11 cellular contexts compared by ENCODE assay signal in genomic region chr5:81788271-81788670, GRCh38. TPM values are rescaled to one million over a fixed set of nuclear protein-coding genes. Genes with fewer than 3 reads are reported as not detected.
DNase-seq lines count a peak whose midpoint lies in the region; ATAC-seq and TF ChIP-seq lines count a peak whose summit lies in the region.
"Had no signal": no experiment of that assay in that cellular context is flagged by ENCODE, and none has a peak within 500 bp of the region (broad histone marks: within the 10 kb centered on the region; RNA-seq: fewer than 3 reads in every experiment).

No MANE protein-coding gene starts in this region.

- H4K91ac ChIP-seq in neuronal stem cell (ENCODE audit: low read depth, low read length, poor library complexity) = no peak overlapping the region

- TF ChIP-seq POLR2A in vagina (IDR thresholded peaks at IDR 0.05) = no peak

- peak overlapping the region; percentile 83 for H2AFZ ChIP-seq in neuronal stem cell (ENCODE audit: low read length)

- no peak overlapping the region for H2BK5ac ChIP-seq in neuronal stem cell (ENCODE audit: low read length)

- H3K27ac ChIP-seq in right cardiac atrium (ENCODE audit: low read length) = no peak overlapping the region
- H3K27ac ChIP-seq in neuronal stem cell (replicated peaks; ENCODE audit: low read length) = peak overlapping the region; percentile 48
- H3K27ac ChIP-seq in vagina = peak overlapping the region; percentile 49

- H3K4me1 ChIP-seq in right cardiac atrium (ENCODE audit: control insufficient read depth, insufficient read depth, low read length) (peaks cover 2% of the 10 kb centered on the region), neuronal stem cell (ENCODE audit: control insufficient read depth in 2 of 2, insufficient read depth in 1 of 2, low read depth in 1 of 2, low read length in 2 of 2) (peaks cover 6 to 20% of the 10 kb centered on the region in 2 donors), vagina (peaks cover 41% of the 10 kb centered on the region)

- H4K8ac ChIP-seq in neuronal stem cell (ENCODE audit: low read depth, low read length) = no peak overlapping the region

- H3K4me3 Mint-ChIP-seq in endothelial cell (ENCODE audit: unreplicated experiment) = no peak overlapping the region
- no peak overlapping the region for H3K4me3 Mint-ChIP-seq in activated naive CD8-positive, alpha-beta T cell treated with anti-CD3 and anti-CD28 coated beads, Interleukin-2, amount 50 U/mL, for 24 hours
- H3K4me3 Mint-ChIP-seq in stimulated activated memory B cell treated with anti-CD40 and anti-IgM and Interleukin-4, amounts not matched to agents 10 μg/mL and 1 μg/mL and 100 μg/mL, for 72 hours = no peak overlapping the region
- H3K4me3 Mint-ChIP-seq: immature natural killer cell; T-helper 1 cell treated with Interleukin-12 subunit alpha and Interleukin-12 subunit beta and Interleukin-4 antibody, amounts not matched to agents 30 μg/mL and 1 μg/mL, for 36 hours had no signal

- H2AK5ac ChIP-seq in neuronal stem cell (ENCODE audit: low read depth, low read length) = no peak overlapping the region

- H3K23ac ChIP-seq in neuronal stem cell (ENCODE audit: low read depth, low read length, poor library complexity) = no peak overlapping the region

- ATAC-seq in right cardiac atrium (no peak), Right ventricle myocardium inferior (no peak)
- no peak for ATAC-seq in activated naive CD8-positive, alpha-beta T cell treated with anti-CD3 and anti-CD28 coated beads, Interleukin-2, amount 50 U/mL, for 24 hours
- no peak for ATAC-seq in stimulated activated memory B cell treated with anti-CD40 and anti-IgM and Interleukin-4, amounts not matched to agents 10 μg/mL and 1 μg/mL and 100 μg/mL, for 72 hours

- no peak overlapping the region for H3K4ac ChIP-seq in neuronal stem cell (ENCODE audit: low read length)

- H3K4me2 ChIP-seq in neuronal stem cell (ENCODE audit: insufficient read depth, low read length, poor library complexity, severe bottlenecking) = no peak overlapping the region

- intact Hi-C loops in right cardiac atrium (cut with DNase I) = loop anchor here in 3 of 4 donors (2.0 to 5.0 kb wide), 3 partner anchors 36 to 64 kb away; partner anchors contain the start of gene SSBP2 (in 2 of the 3)
- intact Hi-C loops in Right ventricle myocardium inferior (cut with DNase I) = no loop called here
- intact Hi-C loops in vagina (cut with DNase I) = loop anchor here (2.0 to 5.0 kb wide), 2 partner anchors 36 to 63 kb away; partner anchors contain the start of gene SSBP2

- DNase-seq in right cardiac atrium (no peak), Right ventricle myocardium inferior (ENCODE audit: missing footprints) (no peak), endothelial cell (ENCODE audit: low spot score) (no peak), neuronal stem cell (ENCODE audit: low spot score) (no peak), vagina (ENCODE audit: extremely low spot score in 2 of 2) (no peak), DMS153 treated with DMSO at 0.1 percent for 48 hours (lab: John Stamatoyannopoulos, UW; ENCODE audit: unreplicated experiment) (no peak)
- DNase-seq in activated naive CD8-positive, alpha-beta T cell treated with anti-CD3 and anti-CD28 coated beads, Interleukin-2, amount 50 U/mL, for 24 hours = no peak
- DNase-seq: activated effector memory CD4-positive, alpha-beta T cell treated with anti-CD3 and anti-CD28 coated beads, Interleukin-2, amount 50 U/mL, for 16 hours; immature natural killer cell had no signal

- peaks cover 1% of the 10 kb centered on the region for H3K27me3 Mint-ChIP-seq in endothelial cell (ENCODE audit: unreplicated experiment)
- no peaks in the 10 kb centered on the region for H3K27me3 Mint-ChIP-seq in activated naive CD8-positive, alpha-beta T cell treated with anti-CD3 and anti-CD28 coated beads, Interleukin-2, amount 50 U/mL, for 24 hours
- no peaks in the 10 kb centered on the region for H3K27me3 Mint-ChIP-seq in stimulated activated memory B cell treated with anti-CD40 and anti-IgM and Interleukin-4, amounts not matched to agents 10 μg/mL and 1 μg/mL and 100 μg/mL, for 72 hours

- H3K18ac ChIP-seq in neuronal stem cell (ENCODE audit: low read length) = no peak overlapping the region

- no peak overlapping the region for H2BK12ac ChIP-seq in neuronal stem cell (ENCODE audit: low read length)

- no peak overlapping the region for H2BK15ac ChIP-seq in neuronal stem cell (ENCODE audit: low read length)

- no peak for TF ChIP-seq CTCF in endothelial cell (IDR thresholded peaks at IDR 0.05; ENCODE audit: unreplicated experiment)
- TF ChIP-seq CTCF in vagina (IDR thresholded peaks at IDR 0.05) = no peak

- H3K14ac ChIP-seq in neuronal stem cell (ENCODE audit: low read length) = no peak overlapping the region

- H3K27me3 ChIP-seq in right cardiac atrium (ENCODE audit: control insufficient read depth, insufficient read depth) (no peaks in the 10 kb centered on the region), neuronal stem cell (ENCODE audit: control insufficient read depth in 3 of 3, insufficient read depth in 3 of 3, low read depth in 1 of 3, low read length in 3 of 3) (no peaks in the 10 kb centered on the region), vagina (no peaks in the 10 kb centered on the region)

- H3K27ac Mint-ChIP-seq in endothelial cell (ENCODE audit: unreplicated experiment) = peak overlapping the region; percentile 43
- H3K27ac Mint-ChIP-seq in activated naive CD8-positive, alpha-beta T cell treated with anti-CD3 and anti-CD28 coated beads, Interleukin-2, amount 50 U/mL, for 24 hours = no peak overlapping the region
- no peak overlapping the region for H3K27ac Mint-ChIP-seq in stimulated activated memory B cell treated with anti-CD40 and anti-IgM and Interleukin-4, amounts not matched to agents 10 μg/mL and 1 μg/mL and 100 μg/mL, for 72 hours
- H3K27ac Mint-ChIP-seq: immature natural killer cell; T-helper 1 cell treated with Interleukin-12 subunit alpha and Interleukin-12 subunit beta and Interleukin-4 antibody, amounts not matched to agents 30 μg/mL and 1 μg/mL, for 36 hours had no signal

- H3K36me3 ChIP-seq in neuronal stem cell (replicated peaks in 1 of 2; ENCODE audit: control insufficient read depth in 2 of 2, insufficient read depth in 2 of 2, low read length in 2 of 2) (no peaks in the 10 kb centered on the region), vagina (no peaks in the 10 kb centered on the region)

- WGBS in right cardiac atrium = 31% methylated on average over 3 of the region's 3 CpGs
- no CpG with 5 or more reads among the region's 3 CpGs for WGBS in neuronal stem cell (ENCODE audit: extremely low coverage in 2 of 2, insufficient read length in 2 of 2, insufficient replicate concordance in 1 of 2), 2 donors

- H2BK120ac ChIP-seq in neuronal stem cell (ENCODE audit: low read depth, low read length) = no peak overlapping the region

- no peaks in the 10 kb centered on the region for H3K9me3 ChIP-seq in right cardiac atrium (ENCODE audit: control insufficient read depth, low read length)
- H3K9me3 ChIP-seq in neuronal stem cell (replicated peaks in 1 of 2; ENCODE audit: control insufficient read depth in 2 of 2, insufficient read depth in 1 of 2, low read depth in 1 of 2, low read length in 2 of 2) = peaks cover 0 to 4% of the 10 kb centered on the region in 2 donors
- no peaks in the 10 kb centered on the region for H3K9me3 ChIP-seq in vagina

- H3K4me1 Mint-ChIP-seq in endothelial cell (ENCODE audit: unreplicated experiment) = peaks cover 14% of the 10 kb centered on the region
- H3K4me1 Mint-ChIP-seq in activated naive CD8-positive, alpha-beta T cell treated with anti-CD3 and anti-CD28 coated beads, Interleukin-2, amount 50 U/mL, for 24 hours = peaks cover 6% of the 10 kb centered on the region
- H3K4me1 Mint-ChIP-seq in stimulated activated memory B cell treated with anti-CD40 and anti-IgM and Interleukin-4, amounts not matched to agents 10 μg/mL and 1 μg/mL and 100 μg/mL, for 72 hours = no peaks in the 10 kb centered on the region

- no peaks in the 10 kb centered on the region for H3K79me1 ChIP-seq in neuronal stem cell (ENCODE audit: low read depth, low read length)

- H3K4me3 ChIP-seq in right cardiac atrium (ENCODE audit: low read length) (peak overlapping the region; percentile 34), neuronal stem cell (ENCODE audit: low read length in 2 of 2) (no peak overlapping the region), vagina (peak overlapping the region in 1 of 2 donors; percentile 12)

- no peaks in the 10 kb centered on the region for H3K9me3 Mint-ChIP-seq in endothelial cell (ENCODE audit: unreplicated experiment)
- H3K9me3 Mint-ChIP-seq in activated naive CD8-positive, alpha-beta T cell treated with anti-CD3 and anti-CD28 coated beads, Interleukin-2, amount 50 U/mL, for 24 hours = no peaks in the 10 kb centered on the region
- H3K9me3 Mint-ChIP-seq in stimulated activated memory B cell treated with anti-CD40 and anti-IgM and Interleukin-4, amounts not matched to agents 10 μg/mL and 1 μg/mL and 100 μg/mL, for 72 hours = no peaks in the 10 kb centered on the region
- H3K9me3 Mint-ChIP-seq: immature natural killer cell; T-helper 1 cell treated with Interleukin-12 subunit alpha and Interleukin-12 subunit beta and Interleukin-4 antibody, amounts not matched to agents 30 μg/mL and 1 μg/mL, for 36 hours had no signal

- no peak overlapping the region for H3K9ac ChIP-seq in neuronal stem cell (ENCODE audit: low read depth, low read length, poor library complexity)

- no peaks in the 10 kb centered on the region for H3K36me3 Mint-ChIP-seq in endothelial cell (ENCODE audit: low read depth, unreplicated experiment)
- H3K36me3 Mint-ChIP-seq in activated naive CD8-positive, alpha-beta T cell treated with anti-CD3 and anti-CD28 coated beads, Interleukin-2, amount 50 U/mL, for 24 hours (ENCODE audit: low read depth) = no peaks in the 10 kb centered on the region
- H3K36me3 Mint-ChIP-seq in stimulated activated memory B cell treated with anti-CD40 and anti-IgM and Interleukin-4, amounts not matched to agents 10 μg/mL and 1 μg/mL and 100 μg/mL, for 72 hours = no peaks in the 10 kb centered on the region
- H3K36me3 Mint-ChIP-seq: immature natural killer cell had no signal

RNA-seq across cellular contexts. Expression of gene SSBP2, which starts 37.4 kb away (rescaled TPM):
- total RNA-seq in right cardiac atrium (10 to 100 TPM; 50.6 to 57.8 (median 54.1) TPM), Right ventricle myocardium inferior (55.4 TPM), endothelial cell (ENCODE audit: unreplicated experiment) (149 TPM), vagina (66.3 TPM)
- polyA plus RNA-seq in right cardiac atrium = 31.9 TPM
- polyA plus RNA-seq in neuronal stem cell (2013, experiment 1 of 2) = 130 TPM
- 125 TPM for polyA plus RNA-seq in neuronal stem cell (2013, experiment 2 of 2)
